Comparison of ENCODE assay signal across 8 cellular contexts in genomic region chr17:62807812-62808575, GRCh38. TPM values are rescaled to one million over a fixed set of nuclear protein-coding genes. Genes with fewer than 3 reads are reported as not detected.
DNase-seq lines count a peak whose midpoint lies in the region; ATAC-seq and TF ChIP-seq lines count a peak whose summit lies in the region.

TSS of gene MARCHF10 (minus strand) at chr17:62808314. CDS start at chr17:62801735, 6,579 bp downstream.

- TF ChIP-seq POLR2A in prostate gland (IDR thresholded peaks at IDR 0.05) = no peak

- DNase-seq in 8988T (peak; percentile 25), HT-29 (ENCODE audit: low spot score) (peak; percentile 30), fibroblast of villous mesenchyme (ENCODE audit: low read depth) (no peak), skeletal muscle cell (ENCODE audit: low read depth) (no peak), prostate gland (ENCODE audit: low spot score) (no peak), Kasumi-1 (lab: John Stamatoyannopoulos, UW) (no peak)
- peak; percentile 3 to 36 for DNase-seq in activated CD4-positive, alpha-beta T cell treated with anti-CD3 and anti-CD28 coated beads for 24 hours (ENCODE audit: low read depth in 2 of 2)

- H3K4me3 ChIP-seq in fibroblast of villous mesenchyme (ENCODE audit: low read depth, low read length) (peak within 1 kb of the TSS; percentile 24), skeletal muscle cell (ENCODE audit: low read depth, low read length) (peak within 1 kb of the TSS; percentile 15), prostate gland (peak within 1 kb of the TSS in 1 of 2 donors; percentile 29)

- H3K9me3 ChIP-seq in prostate gland = no peaks in the 10 kb centered on the region

- H3K27ac ChIP-seq in prostate gland = no peak within 1 kb of the TSS

- no peaks in the 10 kb centered on the region for H3K36me3 ChIP-seq in prostate gland

- no peaks in the 10 kb centered on the region for H3K4me1 ChIP-seq in prostate gland (replicated peaks)

- ATAC-seq in GM19035 (IDR thresholded peaks at IDR 0.05; ENCODE audit: unreplicated experiment) = no peak

- no peaks in the 10 kb centered on the region for H3K27me3 ChIP-seq in prostate gland (replicated peaks; ENCODE audit: insufficient read depth)

- intact Hi-C loops in prostate gland (cut with DNase I) = no loop called here

- TF ChIP-seq CTCF in fibroblast of villous mesenchyme (IDR thresholded peaks at IDR 0.05; ENCODE audit: insufficient read depth, low read depth, low read length) = no peak
- no peak for TF ChIP-seq CTCF in prostate gland (IDR thresholded peaks at IDR 0.05)

- WGBS in prostate gland = 6% methylated on average over 57 of the region's 57 CpGs

RNA-seq across cellular contexts. Expression of gene MARCHF10, which starts in this region (rescaled TPM):
- total RNA-seq in HT-29 (2014; rRNA removed; shearing (Covaris generic)) = not detected in 2 replicates
- total RNA-seq in fibroblast of villous mesenchyme (under 0.01 and 0.32 TPM in 2 replicates), prostate gland (10 to 100 TPM in 1 of 2 donors, not detected in 1; 29.7 TPM)

Comparison
In these comparisons a context has a peak if more than half of its experiments do, and no peak if none do; other contexts are left out.
1. Peak in DNase-seq in HT-29; RNA of the gene not detected or under 1 TPM.
2. DNase-seq: peak in 8988T (single experiment) and activated CD4-positive, alpha-beta T cell treated with anti-CD3 and anti-CD28 coated beads for 24 hours (2 of 2); none in fibroblast of villous mesenchyme (single experiment), skeletal muscle cell (single experiment), prostate gland (single experiment) and Kasumi-1 (0 of 2).